ENCODE assay signal across 30 cellular contexts in the genomic region with DNA sequence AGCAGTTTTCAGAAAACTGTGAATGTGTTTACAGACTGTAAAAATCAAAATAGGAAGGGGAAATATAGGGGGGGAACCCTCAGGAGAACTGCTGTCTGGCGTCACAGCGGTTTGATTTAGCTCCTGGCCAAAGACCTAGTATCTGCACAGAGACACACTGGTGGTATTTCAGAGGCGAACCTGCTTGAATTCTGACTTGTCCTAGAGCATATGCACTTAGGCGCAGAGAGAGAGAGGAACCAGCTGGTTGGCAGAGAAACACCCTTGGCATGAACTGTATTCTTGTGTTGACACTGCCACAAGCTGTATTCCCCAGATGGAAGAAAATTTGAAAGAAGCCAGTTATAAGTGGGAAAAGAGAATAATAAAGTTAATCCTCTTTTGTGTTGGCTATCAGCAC.
DNase-seq lines count a peak whose midpoint lies in the region; ATAC-seq, FAIRE-seq and TF ChIP-seq lines count a peak whose summit lies in the region.
"Had no signal": no experiment of that assay in that cellular context is flagged by ENCODE, and none has a peak within 500 bp of the region (broad histone marks: within the 10 kb centered on the region; RNA-seq: fewer than 3 reads in every experiment).

No MANE protein-coding gene starts in this region.

- H2AFZ ChIP-seq in endothelial cell of umbilical vein (ENCODE audit: low read depth, low read length), result no peak overlapping the region

- CTCF ChIA-PET in endothelial cell of umbilical vein (lab: Charles Lee), result interaction anchor here (1.6 kb wide), 1 partner anchor 46 kb away, joined by 6 read pairs; no protein-coding TSS in a partner anchor

- H3K27me3 ChIP-seq in endothelial cell of umbilical vein (ENCODE audit: control insufficient read depth in 2 of 2, insufficient read depth in 2 of 2, low read length in 2 of 2), result no peaks in the 10 kb centered on the region
- no peaks in the 10 kb centered on the region for H3K27me3 ChIP-seq in ascending aorta
- H3K27me3 ChIP-seq: brain microvascular endothelial cell, colonic mucosa, heart right ventricle, transverse colon had no signal

- no peaks in the 10 kb centered on the region for H3K9me3 ChIP-seq in endothelial cell of umbilical vein (replicated peaks; ENCODE audit: control insufficient read depth, insufficient read depth, low read length)
- H3K9me3 ChIP-seq in ascending aorta, result no peaks in the 10 kb centered on the region
- H3K9me3 ChIP-seq: colonic mucosa, heart right ventricle, transverse colon had no signal

- BruUV-seq in endothelial cell of umbilical vein (replicated peaks; lab: Mats Ljungman, UMichigan), result no TSS peak

- TF ChIP-seq POLR2A in endothelial cell of umbilical vein (IDR thresholded peaks at IDR 0.05; ENCODE audit: low read depth, low read length), result no peak

- no peak overlapping the region for H3K4me2 ChIP-seq in endothelial cell of umbilical vein (ENCODE audit: insufficient read depth, low read length)

- no peak overlapping the region for H3K9ac ChIP-seq in endothelial cell of umbilical vein (replicated peaks; ENCODE audit: extremely low read depth, insufficient read depth, low read length)

- H3K36me3 ChIP-seq in endothelial cell of umbilical vein (ENCODE audit: control insufficient read depth in 2 of 2, extremely low read depth in 1 of 2, insufficient read depth in 2 of 2, low read length in 2 of 2), result no peaks in the 10 kb centered on the region
- no peaks in the 10 kb centered on the region for H3K36me3 ChIP-seq in ascending aorta
- H3K36me3 ChIP-seq: brain microvascular endothelial cell, colonic mucosa, heart right ventricle, transverse colon had no signal

- H3K4me1 ChIP-seq in endothelial cell of umbilical vein (ENCODE audit: control insufficient read depth, extremely low read depth, insufficient read depth, low read length), result no peaks in the 10 kb centered on the region
- peaks cover 0 to 2% of the 10 kb centered on the region in 2 donors for H3K4me1 ChIP-seq in ascending aorta
- H3K4me1 ChIP-seq: colonic mucosa, heart right ventricle, transverse colon had no signal

- H3K79me2 ChIP-seq in endothelial cell of umbilical vein (ENCODE audit: control insufficient read depth, insufficient read depth, low read length), result no peaks in the 10 kb centered on the region

- H3K27ac ChIP-seq in endothelial cell of umbilical vein (ENCODE audit: insufficient read depth, low read depth, low read length), result no peak overlapping the region
- H3K27ac ChIP-seq in ascending aorta, result no peak overlapping the region
- H3K27ac ChIP-seq: brain microvascular endothelial cell, colonic mucosa, heart right ventricle, transverse colon had no signal

- H3K27ac Mint-ChIP-seq in activated CD4-positive, alpha-beta T cell treated with anti-CD3 and anti-CD28 coated beads, Interleukin-2, amount 10 ng/mL, durations not matched to agents 24 days and 14 days, result no peak overlapping the region
- H3K27ac Mint-ChIP-seq: activated CD4-positive, alpha-beta T cell treated with anti-CD3 and anti-CD28 coated beads for 36 hours; CD8-positive, alpha-beta T cell; memory B cell; T-helper 2 cell treated with Interferon-gamma antibody and Interleukin-4, amounts not matched to agents 5 μg/mL and 100 μg/mL, for 36 hours had no signal

- H3K27me3 Mint-ChIP-seq in activated CD4-positive, alpha-beta T cell treated with anti-CD3 and anti-CD28 coated beads, Interleukin-2, amount 10 ng/mL, durations not matched to agents 24 days and 14 days, result peaks cover 7% of the 10 kb centered on the region
- H3K27me3 Mint-ChIP-seq: activated CD4-positive, alpha-beta T cell treated with anti-CD3 and anti-CD28 coated beads for 36 hours; memory B cell had no signal

- peak; percentile 43 for DNase-seq in activated CD4-positive, alpha-beta T cell treated with anti-CD3 and anti-CD28 coated beads, Interleukin-2, amount 10 ng/mL, durations not matched to agents 24 days and 14 days
- no peak for DNase-seq in activated CD4-positive, alpha-beta T cell treated with anti-CD3 and anti-CD28 coated beads for 48 hours
- peak; percentile 55 for DNase-seq in NCI-H2171 treated with DMSO at 0.1 percent for 48 hours (lab: John Stamatoyannopoulos, UW)
- peak; percentile 13 for DNase-seq in endothelial cell of umbilical vein (ENCODE audit: low read depth, low spot score)
- DNase-seq in sciatic nerve (ENCODE audit: low spot score), result no peak
- DNase-seq in ascending aorta (ENCODE audit: low spot score in 2 of 2), result no peak
- no peak for DNase-seq in HUDEP-2 (lab: John Stamatoyannopoulos, UW; ENCODE audit: unreplicated experiment in 76 of 76)
- no peak for DNase-seq in NCI-H1436 (lab: John Stamatoyannopoulos, UW)
- DNase-seq: activated CD4-positive, alpha-beta T cell treated with anti-CD3 and anti-CD28 coated beads for 36 hours; activated gamma-delta T cell; activated T-cell treated with anti-CD3 and anti-CD28 coated beads, Interleukin-2, amount 50 U/mL, for 1 hour; AML-193; brain microvascular endothelial cell; CD8-positive, alpha-beta T cell; colonic mucosa; DMS153; effector CD8-positive, alpha-beta T cell; erythroblast; heart right ventricle; NCI-H1048; NCI-H187 treated with DMSO at 0.1 percent for 48 hours; NCI-H226; SHP77 treated with DMSO at 0.1 percent for 48 hours; stimulated activated CD4-positive, alpha-beta T cell treated with anti-CD3 and anti-CD28 coated beads, Interleukin-2, amount 100 ng/mL, for 24 hours; transverse colon had no signal

- no peaks in the 10 kb centered on the region for H3K36me3 Mint-ChIP-seq in activated CD4-positive, alpha-beta T cell treated with anti-CD3 and anti-CD28 coated beads, Interleukin-2, amount 10 ng/mL, durations not matched to agents 24 days and 14 days (ENCODE audit: low read depth)
- H3K36me3 Mint-ChIP-seq: CD8-positive, alpha-beta T cell; memory B cell had no signal

- H3K4me3 ChIP-seq in endothelial cell of umbilical vein (replicated peaks in 1 of 3; ENCODE audit: insufficient read depth in 1 of 3, low read depth in 1 of 3, low read length in 3 of 3), result no peak overlapping the region
- no peak overlapping the region for H3K4me3 ChIP-seq in ascending aorta
- H3K4me3 ChIP-seq: colonic mucosa, heart right ventricle, transverse colon had no signal

- H3K9me1 ChIP-seq in endothelial cell of umbilical vein (replicated peaks; ENCODE audit: control insufficient read depth, extremely low read depth, insufficient read depth, low read length), result no peaks in the 10 kb centered on the region

- no peak overlapping the region for H3K4me3 Mint-ChIP-seq in activated CD4-positive, alpha-beta T cell treated with anti-CD3 and anti-CD28 coated beads, Interleukin-2, amount 10 ng/mL, durations not matched to agents 24 days and 14 days
- H3K4me3 Mint-ChIP-seq: activated CD4-positive, alpha-beta T cell treated with anti-CD3 and anti-CD28 coated beads for 36 hours; CD8-positive, alpha-beta T cell; memory B cell; T-helper 2 cell treated with Interferon-gamma antibody and Interleukin-4, amounts not matched to agents 5 μg/mL and 100 μg/mL, for 36 hours had no signal

- H3K9me3 Mint-ChIP-seq in activated CD4-positive, alpha-beta T cell treated with anti-CD3 and anti-CD28 coated beads, Interleukin-2, amount 10 ng/mL, durations not matched to agents 24 days and 14 days, result peaks cover under 1% of the 10 kb centered on the region
- H3K9me3 Mint-ChIP-seq: CD8-positive, alpha-beta T cell; memory B cell; T-helper 2 cell treated with Interferon-gamma antibody and Interleukin-4, amounts not matched to agents 5 μg/mL and 100 μg/mL, for 36 hours had no signal

- FAIRE-seq in endothelial cell of umbilical vein (lab: Jason Lieb, UNC), result no peak
- FAIRE-seq: A204.1, G401.6, H1 had no signal

- ATAC-seq in sciatic nerve, result peak; percentile 20
- ATAC-seq: activated CD4-positive, alpha-beta T cell treated with anti-CD3 and anti-CD28 coated beads for 36 hours; CD8-positive, alpha-beta T cell had no signal

- no peaks in the 10 kb centered on the region for H3K4me1 Mint-ChIP-seq in activated CD4-positive, alpha-beta T cell treated with anti-CD3 and anti-CD28 coated beads, Interleukin-2, amount 10 ng/mL, durations not matched to agents 24 days and 14 days
- H3K4me1 Mint-ChIP-seq: activated CD4-positive, alpha-beta T cell treated with anti-CD3 and anti-CD28 coated beads for 36 hours; memory B cell had no signal

- no peaks in the 10 kb centered on the region for H4K20me1 ChIP-seq in endothelial cell of umbilical vein (replicated peaks; ENCODE audit: control insufficient read depth, extremely low read depth, insufficient read depth, low read length)

- intact Hi-C loops in activated CD4-positive, alpha-beta T cell treated with anti-CD3 and anti-CD28 coated beads, Interleukin-2, amount 10 ng/mL, durations not matched to agents 24 days and 14 days (cut with micrococcal nuclease), result no loop called here
- intact Hi-C loops in endothelial cell of umbilical vein (cut with micrococcal nuclease), result no loop called here
- intact Hi-C loops in sciatic nerve (cut with DNase I), result no loop called here
- intact Hi-C loops in ascending aorta (cut with DNase I), result no loop called here

- dilution Hi-C loops in endothelial cell of umbilical vein (cut with MboI; ENCODE audit: extremely low pct_ligation_motif_present, low sequenced_read_pairs), result no loop called here

- POLR2A ChIA-PET in endothelial cell of umbilical vein (lab: Charles Lee), result no interaction called here

- TF ChIP-seq CTCF in endothelial cell of umbilical vein (IDR thresholded peaks at IDR 0.05; ENCODE audit: extremely low read depth in 1 of 2, insufficient read depth in 1 of 2, low read depth in 1 of 2, low read length in 2 of 2) (no peak), ascending aorta (IDR thresholded peaks at IDR 0.05) (no peak)

TF ChIP-seq in endothelial cell of umbilical vein, 7 proteins besides CTCF, POLR2A, EP300 and RAD21:
- TF ChIP-seq GATA2 (IDR thresholded peaks at IDR 0.05; ENCODE audit: insufficient read depth, insufficient read length, low read depth, low read length), result no peak
- TF ChIP-seq POLR2AphosphoS5 (IDR thresholded peaks at IDR 0.05; ENCODE audit: insufficient read depth, low read depth, low read length), result no peak
- TF ChIP-seq FOS (IDR thresholded peaks at IDR 0.05; ENCODE audit: borderline replicate concordance, insufficient read depth, low read length), result no peak
- TF ChIP-seq, protein P1, sequence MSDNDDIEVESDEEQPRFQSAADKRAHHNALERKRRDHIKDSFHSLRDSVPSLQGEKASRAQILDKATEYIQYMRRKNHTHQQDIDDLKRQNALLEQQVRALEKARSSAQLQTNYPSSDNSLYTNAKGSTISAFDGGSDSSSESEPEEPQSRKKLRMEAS (IDR thresholded peaks at IDR 0.05; ENCODE audit: insufficient read depth, insufficient read length), result no peak
- TF ChIP-seq MYC (IDR thresholded peaks at IDR 0.05; ENCODE audit: low read depth, low read length), result no peak
- no peak for TF ChIP-seq JUN (IDR thresholded peaks at IDR 0.05; ENCODE audit: borderline replicate concordance, insufficient read depth, insufficient read length, low read depth)
- no peak for TF ChIP-seq EZH2 (IDR thresholded peaks at IDR 0.05; ENCODE audit: borderline replicate concordance, low read depth, low read length, severe bottlenecking)

Comparison
In these comparisons a context has a peak if more than half of its experiments do, and no peak if none do; other contexts are left out.
1. DNase-seq: peak in activated CD4-positive, alpha-beta T cell treated with anti-CD3 and anti-CD28 coated beads, Interleukin-2, amount 10 ng/mL, durations not matched to agents 24 days and 14 days (single experiment), NCI-H2171 treated with DMSO at 0.1 percent for 48 hours (single experiment) and endothelial cell of umbilical vein (single experiment); none in activated CD4-positive, alpha-beta T cell treated with anti-CD3 and anti-CD28 coated beads for 48 hours (single experiment), sciatic nerve (single experiment), ascending aorta (0 of 2), HUDEP-2 (0 of 76) and NCI-H1436 (single experiment).